8 cellular contexts compared by ENCODE assay signal in the genomic region with DNA sequence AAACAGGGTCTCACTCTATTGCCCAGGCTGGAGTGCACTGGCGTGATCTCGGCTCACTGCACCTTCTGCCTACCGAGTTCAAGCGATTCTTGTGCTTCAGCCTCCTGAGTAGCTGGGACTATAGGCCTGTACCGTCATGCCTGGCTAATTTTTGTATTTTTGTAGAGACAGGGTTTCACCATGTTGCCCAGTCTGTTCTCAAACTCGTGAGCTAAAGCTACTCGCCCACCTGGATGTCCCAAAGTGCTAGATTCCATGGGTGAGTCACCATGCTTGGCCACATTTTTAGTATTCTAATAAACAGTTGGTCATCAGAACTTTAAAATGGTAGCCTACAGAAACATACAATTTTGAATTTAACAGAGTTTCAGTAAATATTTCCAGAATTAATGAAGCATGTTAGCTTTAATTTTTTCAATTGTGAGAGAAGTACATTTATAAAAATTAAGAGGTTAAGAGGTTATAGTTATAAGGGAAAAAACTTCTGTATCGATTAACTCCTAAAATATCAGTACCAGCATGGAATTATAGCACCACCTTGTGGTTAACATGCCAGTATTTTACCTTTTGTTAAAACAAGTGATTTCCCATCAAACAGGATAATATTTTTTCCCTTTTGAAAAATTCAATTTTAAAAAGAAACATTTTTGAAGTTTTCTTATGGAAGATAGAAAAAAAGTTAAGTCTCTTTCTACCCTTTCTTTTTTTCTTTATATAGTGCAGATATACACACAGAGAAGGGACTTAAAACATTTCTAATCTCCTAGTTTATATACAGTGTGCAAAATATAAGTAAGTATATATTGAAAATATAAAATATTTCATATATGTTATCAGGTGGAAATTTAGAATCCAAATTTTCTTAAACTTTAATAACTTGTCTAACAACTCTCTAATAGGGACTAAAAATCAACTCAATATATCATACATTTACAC. TPM values are rescaled to one million over a fixed set of nuclear protein-coding genes. Genes with fewer than 3 reads are reported as not detected.
A peak's percentile ranks its signal among the peaks of the same experiment; 100 is the strongest.
DNase-seq lines count a peak whose midpoint lies in the region; ATAC-seq, FAIRE-seq and TF ChIP-seq lines count a peak whose summit lies in the region.

No MANE protein-coding gene starts in this region.

- peak overlapping the region; percentile 5 for H3K27ac Mint-ChIP-seq in endothelial cell (ENCODE audit: unreplicated experiment)

- H3K9me3 ChIP-seq in pancreas, result no peaks in the 10 kb centered on the region

- intact Hi-C loops in pancreas (cut with DNase I), result loop anchor here in 1 of 3 donors (5.0 kb wide), 1 partner anchor 97 kb away; no protein-coding TSS in a partner anchor

- H3K27me3 Mint-ChIP-seq in endothelial cell (ENCODE audit: unreplicated experiment), result no peaks in the 10 kb centered on the region

- H3K27ac ChIP-seq in pancreas, result no peak overlapping the region

- peak; percentile 97 for FAIRE-seq in pancreas (lab: Jason Lieb, UNC)

- peak; percentile 49 for ATAC-seq in GM18867 (IDR thresholded peaks at IDR 0.05; ENCODE audit: unreplicated experiment)
- ATAC-seq in pancreas, result peak in 2 of 4 donors; percentile 46 to 53
- no peak for ATAC-seq in HG02852 (IDR thresholded peaks at IDR 0.05; ENCODE audit: unreplicated experiment)
- ATAC-seq in HG03565 (IDR thresholded peaks at IDR 0.05; ENCODE audit: unreplicated experiment), result no peak

- H3K4me3 Mint-ChIP-seq in endothelial cell (ENCODE audit: unreplicated experiment), result no peak overlapping the region

- H3K9me3 Mint-ChIP-seq in endothelial cell (ENCODE audit: unreplicated experiment), result no peaks in the 10 kb centered on the region

- DNase-seq in CD1c-positive myeloid dendritic cell (ENCODE audit: extremely low spot score), result peak; percentile 44
- DNase-seq in NCI-H345 treated with DMSO at 0.1 percent for 48 hours (lab: John Stamatoyannopoulos, UW; ENCODE audit: unreplicated experiment), result peak; percentile 4
- peak; percentile 8 for DNase-seq in endothelial cell (ENCODE audit: low spot score)
- DNase-seq in pancreas, result no peak
- DNase-seq in stimulated activated CD4-positive, alpha-beta T cell treated with anti-CD3 and anti-CD28 coated beads, Interleukin-2, amount 100 ng/mL, for 48 hours, result no peak

- no peaks in the 10 kb centered on the region for H3K36me3 Mint-ChIP-seq in endothelial cell (ENCODE audit: low read depth, unreplicated experiment)

- TF ChIP-seq CTCF in endothelial cell (IDR thresholded peaks at IDR 0.05; ENCODE audit: unreplicated experiment) (peak; percentile 73), pancreas (IDR thresholded peaks at IDR 0.05) (peak in 3 of 4 donors; percentile 46 to 74 (median 56))

- peaks cover 4% of the 10 kb centered on the region for H3K4me1 Mint-ChIP-seq in endothelial cell (ENCODE audit: unreplicated experiment)

- no peak overlapping the region for H3K4me3 ChIP-seq in pancreas

- no peaks in the 10 kb centered on the region for H3K27me3 ChIP-seq in pancreas

- H3K4me1 ChIP-seq in pancreas, result no peaks in the 10 kb centered on the region

- WGBS in pancreas, 2 donors, result 62 to 66% methylated on average over 8 of the region's 8 CpGs

- H3K36me3 ChIP-seq in pancreas, result peaks cover 0 to 8% (median 0%) of the 10 kb centered on the region in 3 donors

RNA-seq across cellular contexts. Expression of gene CEP44, which starts 35.4 kb away (rescaled TPM):
- total RNA-seq in endothelial cell (ENCODE audit: unreplicated experiment) (9.5 TPM), pancreas (1 to 10 TPM; 3.4 to 9.7 (median 5.9) TPM)
- 1 to 10 TPM; 3.8 to 6.1 TPM for polyA plus RNA-seq in pancreas

RNA-seq across cellular contexts. Expression of gene FBXO8, which starts 35.6 kb away (rescaled TPM):
- total RNA-seq in endothelial cell (ENCODE audit: unreplicated experiment), result 12.4 TPM
- total RNA-seq in pancreas, result 10 to 100 TPM in 3 of 6 donors, 1 to 10 TPM in 3; 8.1 to 16.9 (median 10.4) TPM
- polyA plus RNA-seq in pancreas, result 10 to 100 TPM in 1 of 2 donors, 1 to 10 TPM in 1; 6.7 to 12.5 TPM

Comparison
In these comparisons a context has a peak if more than half of its experiments do, and no peak if none do; other contexts are left out.
1. DNase-seq: peak in CD1c-positive myeloid dendritic cell (single experiment), NCI-H345 treated with DMSO at 0.1 percent for 48 hours (single experiment) and endothelial cell (single experiment); none in pancreas (0 of 6) and stimulated activated CD4-positive, alpha-beta T cell treated with anti-CD3 and anti-CD28 coated beads, Interleukin-2, amount 100 ng/mL, for 48 hours (0 of 2).